ENCODE assay signal across 1 cellular context in the genomic region with DNA sequence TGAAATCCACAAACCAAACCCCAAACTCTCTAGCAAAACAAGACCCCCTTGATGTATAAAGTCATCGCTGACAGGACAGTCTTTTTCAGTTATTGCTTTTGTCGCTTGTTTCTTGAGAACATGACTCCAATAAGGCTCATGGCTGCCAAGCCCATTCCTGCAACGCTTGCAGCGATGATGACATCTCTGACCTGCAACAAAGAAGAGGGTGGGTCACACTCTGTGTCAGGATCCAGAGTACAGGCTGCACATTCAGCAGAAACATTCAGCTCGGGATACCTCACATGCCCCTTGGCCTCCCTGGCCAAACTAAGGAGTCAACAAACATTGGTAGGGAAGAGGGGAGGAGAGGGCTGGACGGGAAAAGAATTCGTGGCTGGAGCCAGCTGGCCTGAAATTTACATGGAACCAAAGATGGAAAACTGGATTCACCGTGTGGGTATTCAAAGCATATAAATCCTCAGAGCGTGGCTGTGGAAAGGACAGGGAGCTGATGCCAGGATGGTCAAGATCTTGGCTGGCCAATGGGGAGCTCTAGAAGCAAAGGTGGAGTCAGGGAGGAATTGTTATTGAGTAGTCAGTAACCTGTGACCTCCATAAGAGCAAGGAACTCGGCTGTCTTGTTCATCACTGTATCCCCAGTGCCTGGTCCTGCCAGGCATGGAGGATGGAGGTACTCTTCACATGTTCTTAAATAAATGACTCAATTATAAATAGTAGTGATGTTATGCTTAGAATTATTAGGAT.
A peak's percentile ranks its signal among the peaks of the same experiment; 100 is the strongest.
TF ChIP-seq lines count a peak whose summit lies in the region.

No MANE protein-coding gene starts in this region.

TF ChIP-seq in HepG2, 621 proteins besides CTCF, POLR2A, EP300 and RAD21 (continued from another document and continues in another):
- TF ChIP-seq, protein P1, sequence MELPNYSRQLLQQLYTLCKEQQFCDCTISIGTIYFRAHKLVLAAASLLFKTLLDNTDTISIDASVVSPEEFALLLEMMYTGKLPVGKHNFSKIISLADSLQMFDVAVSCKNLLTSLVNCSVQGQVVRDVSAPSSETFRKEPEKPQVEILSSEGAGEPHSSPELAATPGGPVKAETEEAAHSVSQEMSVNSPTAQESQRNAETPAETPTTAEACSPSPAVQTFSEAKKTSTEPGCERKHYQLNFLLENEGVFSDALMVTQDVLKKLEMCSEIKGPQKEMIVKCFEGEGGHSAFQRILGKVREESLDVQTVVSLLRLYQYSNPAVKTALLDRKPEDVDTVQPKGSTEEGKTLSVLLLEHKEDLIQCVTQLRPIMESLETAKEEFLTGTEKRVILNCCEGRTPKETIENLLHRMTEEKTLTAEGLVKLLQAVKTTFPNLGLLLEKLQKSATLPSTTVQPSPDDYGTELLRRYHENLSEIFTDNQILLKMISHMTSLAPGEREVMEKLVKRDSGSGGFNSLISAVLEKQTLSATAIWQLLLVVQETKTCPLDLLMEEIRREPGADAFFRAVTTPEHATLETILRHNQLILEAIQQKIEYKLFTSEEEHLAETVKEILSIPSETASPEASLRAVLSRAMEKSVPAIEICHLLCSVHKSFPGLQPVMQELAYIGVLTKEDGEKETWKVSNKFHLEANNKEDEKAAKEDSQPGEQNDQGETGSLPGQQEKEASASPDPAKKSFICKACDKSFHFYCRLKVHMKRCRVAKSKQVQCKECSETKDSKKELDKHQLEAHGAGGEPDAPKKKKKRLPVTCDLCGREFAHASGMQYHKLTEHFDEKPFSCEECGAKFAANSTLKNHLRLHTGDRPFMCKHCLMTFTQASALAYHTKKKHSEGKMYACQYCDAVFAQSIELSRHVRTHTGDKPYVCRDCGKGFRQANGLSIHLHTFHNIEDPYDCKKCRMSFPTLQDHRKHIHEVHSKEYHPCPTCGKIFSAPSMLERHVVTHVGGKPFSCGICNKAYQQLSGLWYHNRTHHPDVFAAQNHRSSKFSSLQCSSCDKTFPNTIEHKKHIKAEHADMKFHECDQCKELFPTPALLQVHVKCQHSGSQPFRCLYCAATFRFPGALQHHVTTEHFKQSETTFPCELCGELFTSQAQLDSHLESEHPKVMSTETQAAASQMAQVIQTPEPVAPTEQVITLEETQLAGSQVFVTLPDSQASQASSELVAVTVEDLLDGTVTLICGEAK (IDR thresholded peaks at IDR 0.05): no peak
- TF ChIP-seq, protein P1 (CRISPR knock-in tag; IDR thresholded peaks at IDR 0.05): no peak
- peak; percentile 58; the same call in 1 of the 2 replicates for TF ChIP-seq FOXJ3 (CRISPR knock-in tag; IDR thresholded peaks at IDR 0.05; ENCODE audit: borderline replicate concordance)
- TF ChIP-seq, protein P2, sequence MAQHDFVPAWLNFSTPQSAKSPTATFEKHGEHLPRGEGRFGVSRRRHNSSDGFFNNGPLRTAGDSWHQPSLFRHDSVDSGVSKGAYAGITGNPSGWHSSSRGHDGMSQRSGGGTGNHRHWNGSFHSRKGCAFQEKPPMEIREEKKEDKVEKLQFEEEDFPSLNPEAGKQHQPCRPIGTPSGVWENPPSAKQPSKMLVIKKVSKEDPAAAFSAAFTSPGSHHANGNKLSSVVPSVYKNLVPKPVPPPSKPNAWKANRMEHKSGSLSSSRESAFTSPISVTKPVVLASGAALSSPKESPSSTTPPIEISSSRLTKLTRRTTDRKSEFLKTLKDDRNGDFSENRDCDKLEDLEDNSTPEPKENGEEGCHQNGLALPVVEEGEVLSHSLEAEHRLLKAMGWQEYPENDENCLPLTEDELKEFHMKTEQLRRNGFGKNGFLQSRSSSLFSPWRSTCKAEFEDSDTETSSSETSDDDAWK (CRISPR knock-in tag; IDR thresholded peaks at IDR 0.05): no peak
- TF ChIP-seq SMC3 (IDR thresholded peaks at IDR 0.05; ENCODE audit: low read length): no peak
- TF ChIP-seq SMARCC2 (IDR thresholded peaks at IDR 0.05): no peak
- TF ChIP-seq GATAD2A (CRISPR knock-in tag; IDR thresholded peaks at IDR 0.05): peak; percentile 60
- TF ChIP-seq HNRNPH1 (optimal IDR thresholded peaks at IDR 0.05; ENCODE audit: low read depth, low read length): no peak
- TF ChIP-seq ZNF549 (CRISPR knock-in tag; IDR thresholded peaks at IDR 0.05): no peak
- TF ChIP-seq BCL6 (CRISPR knock-in tag; IDR thresholded peaks at IDR 0.05): no peak; the same call in none of the 2 replicates
- TF ChIP-seq, protein P3, sequence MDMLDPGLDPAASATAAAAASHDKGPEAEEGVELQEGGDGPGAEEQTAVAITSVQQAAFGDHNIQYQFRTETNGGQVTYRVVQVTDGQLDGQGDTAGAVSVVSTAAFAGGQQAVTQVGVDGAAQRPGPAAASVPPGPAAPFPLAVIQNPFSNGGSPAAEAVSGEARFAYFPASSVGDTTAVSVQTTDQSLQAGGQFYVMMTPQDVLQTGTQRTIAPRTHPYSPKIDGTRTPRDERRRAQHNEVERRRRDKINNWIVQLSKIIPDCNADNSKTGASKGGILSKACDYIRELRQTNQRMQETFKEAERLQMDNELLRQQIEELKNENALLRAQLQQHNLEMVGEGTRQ (IDR thresholded peaks at IDR 0.05; ENCODE audit: low read depth, low read length): no peak
- TF ChIP-seq, protein P3 (CRISPR knock-in tag; IDR thresholded peaks at IDR 0.05; ENCODE audit: borderline replicate concordance): no peak
- no peak for TF ChIP-seq ARNTL (CRISPR knock-in tag; IDR thresholded peaks at IDR 0.05)
- no peak for TF ChIP-seq ZNF253 (CRISPR knock-in tag; IDR thresholded peaks at IDR 0.05; ENCODE audit: borderline replicate concordance)
- peak; percentile 55 for TF ChIP-seq HNF4A (CRISPR knock-in tag; IDR thresholded peaks at IDR 0.05)
- TF ChIP-seq, protein P4, sequence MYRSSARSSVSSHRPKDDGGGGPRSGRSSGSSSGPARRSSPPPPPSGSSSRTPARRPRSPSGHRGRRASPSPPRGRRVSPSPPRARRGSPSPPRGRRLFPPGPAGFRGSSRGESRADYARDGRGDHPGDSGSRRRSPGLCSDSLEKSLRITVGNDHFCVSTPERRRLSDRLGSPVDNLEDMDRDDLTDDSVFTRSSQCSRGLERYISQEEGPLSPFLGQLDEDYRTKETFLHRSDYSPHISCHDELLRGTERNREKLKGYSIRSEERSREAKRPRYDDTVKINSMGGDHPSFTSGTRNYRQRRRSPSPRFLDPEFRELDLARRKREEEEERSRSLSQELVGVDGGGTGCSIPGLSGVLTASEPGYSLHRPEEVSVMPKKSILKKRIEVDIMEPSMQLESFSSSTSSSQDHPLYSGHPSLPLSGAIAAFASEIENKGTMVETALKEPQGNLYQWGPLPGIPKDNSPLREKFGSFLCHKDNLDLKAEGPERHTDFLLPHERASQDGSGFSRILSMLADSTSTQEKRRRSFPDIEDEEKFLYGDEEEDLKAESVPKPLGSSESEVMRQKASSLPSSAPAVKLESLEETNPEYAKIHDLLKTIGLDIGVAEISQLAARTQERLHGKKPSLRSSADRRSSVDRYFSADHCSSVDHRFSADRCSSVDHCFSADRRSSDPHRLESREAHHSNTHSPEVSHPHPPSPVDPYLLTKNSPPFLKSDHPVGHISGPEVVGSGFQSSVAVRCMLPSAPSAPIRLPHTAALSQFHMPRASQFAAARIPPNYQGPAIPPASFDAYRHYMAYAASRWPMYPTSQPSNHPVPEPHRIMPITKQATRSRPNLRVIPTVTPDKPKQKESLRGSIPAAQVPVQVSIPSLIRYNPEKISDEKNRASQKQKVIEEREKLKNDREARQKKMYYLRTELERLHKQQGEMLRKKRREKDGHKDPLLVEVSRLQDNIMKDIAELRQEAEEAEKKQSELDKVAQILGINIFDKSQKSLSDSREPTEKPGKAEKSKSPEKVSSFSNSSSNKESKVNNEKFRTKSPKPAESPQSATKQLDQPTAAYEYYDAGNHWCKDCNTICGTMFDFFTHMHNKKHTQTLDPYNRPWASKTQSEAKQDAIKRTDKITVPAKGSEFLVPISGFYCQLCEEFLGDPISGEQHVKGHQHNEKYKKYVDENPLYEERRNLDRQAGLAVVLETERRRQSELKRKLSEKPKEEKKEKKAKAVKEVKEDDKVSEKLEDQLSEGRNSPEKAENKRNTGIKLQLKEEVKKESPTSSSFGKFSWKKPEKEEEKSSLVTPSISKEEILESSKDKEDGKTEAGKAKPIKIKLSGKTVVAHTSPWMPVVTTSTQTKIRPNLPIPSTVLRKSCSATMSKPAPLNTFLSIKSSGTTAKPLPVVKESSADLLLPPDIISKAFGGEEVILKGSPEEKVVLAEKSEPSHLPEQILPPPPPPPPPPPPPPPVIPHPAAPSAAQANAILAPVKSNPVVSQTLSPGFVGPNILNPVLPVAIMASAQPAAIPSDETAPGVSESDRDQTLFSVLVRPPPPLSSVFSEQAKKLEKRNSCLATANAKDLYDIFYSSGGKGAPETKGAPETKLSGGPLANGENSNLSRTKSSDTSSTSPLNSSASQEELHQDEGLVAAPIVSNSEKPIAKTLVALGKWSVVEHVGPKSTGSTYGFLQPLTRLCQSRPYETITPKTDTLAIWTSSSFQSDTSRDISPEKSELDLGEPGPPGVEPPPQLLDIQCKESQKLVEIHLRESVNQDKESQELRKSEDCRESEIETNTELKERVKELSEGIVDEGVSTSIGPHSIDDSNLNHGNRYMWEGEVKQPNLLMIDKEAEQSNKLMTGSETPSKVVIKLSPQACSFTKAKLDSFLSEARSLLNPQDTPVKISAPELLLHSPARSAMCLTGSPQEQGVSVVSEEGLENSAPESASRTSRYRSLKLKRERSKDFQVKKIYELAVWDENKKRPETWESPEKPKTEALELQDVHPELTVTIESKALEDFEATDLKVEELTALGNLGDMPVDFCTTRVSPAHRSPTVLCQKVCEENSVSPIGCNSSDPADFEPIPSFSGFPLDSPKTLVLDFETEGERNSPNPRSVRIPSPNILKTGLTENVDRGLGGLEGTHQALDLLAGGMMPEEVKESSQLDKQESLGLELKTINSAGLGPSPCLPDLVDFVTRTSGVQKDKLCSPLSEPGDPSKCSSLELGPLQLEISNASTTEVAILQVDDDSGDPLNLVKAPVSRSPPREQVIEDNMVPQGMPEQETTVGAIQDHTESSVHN (CRISPR knock-in tag; IDR thresholded peaks at IDR 0.05): no peak
- TF ChIP-seq SUZ12 (IDR thresholded peaks at IDR 0.05; ENCODE audit: low read depth, low read length): no peak
- TF ChIP-seq ZNF383 (CRISPR knock-in tag; IDR thresholded peaks at IDR 0.05; ENCODE audit: borderline replicate concordance): no peak
- TF ChIP-seq CCAR2 (optimal IDR thresholded peaks at IDR 0.05; ENCODE audit: low read depth, low read length): no peak
- TF ChIP-seq, protein P5, sequence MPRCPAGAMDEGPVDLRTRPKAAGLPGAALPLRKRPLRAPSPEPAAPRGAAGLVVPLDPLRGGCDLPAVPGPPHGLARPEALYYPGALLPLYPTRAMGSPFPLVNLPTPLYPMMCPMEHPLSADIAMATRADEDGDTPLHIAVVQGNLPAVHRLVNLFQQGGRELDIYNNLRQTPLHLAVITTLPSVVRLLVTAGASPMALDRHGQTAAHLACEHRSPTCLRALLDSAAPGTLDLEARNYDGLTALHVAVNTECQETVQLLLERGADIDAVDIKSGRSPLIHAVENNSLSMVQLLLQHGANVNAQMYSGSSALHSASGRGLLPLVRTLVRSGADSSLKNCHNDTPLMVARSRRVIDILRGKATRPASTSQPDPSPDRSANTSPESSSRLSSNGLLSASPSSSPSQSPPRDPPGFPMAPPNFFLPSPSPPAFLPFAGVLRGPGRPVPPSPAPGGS (CRISPR knock-in tag; IDR thresholded peaks at IDR 0.05): no peak
- TF ChIP-seq ZNF737 (CRISPR knock-in tag; IDR thresholded peaks at IDR 0.05; ENCODE audit: borderline replicate concordance): no peak
- TF ChIP-seq CBX2 (IDR thresholded peaks at IDR 0.05; ENCODE audit: low read depth, low read length): no peak
- no peak for TF ChIP-seq CBX2 (CRISPR knock-in tag; IDR thresholded peaks at IDR 0.05; ENCODE audit: low read depth)
- TF ChIP-seq, protein P6, sequence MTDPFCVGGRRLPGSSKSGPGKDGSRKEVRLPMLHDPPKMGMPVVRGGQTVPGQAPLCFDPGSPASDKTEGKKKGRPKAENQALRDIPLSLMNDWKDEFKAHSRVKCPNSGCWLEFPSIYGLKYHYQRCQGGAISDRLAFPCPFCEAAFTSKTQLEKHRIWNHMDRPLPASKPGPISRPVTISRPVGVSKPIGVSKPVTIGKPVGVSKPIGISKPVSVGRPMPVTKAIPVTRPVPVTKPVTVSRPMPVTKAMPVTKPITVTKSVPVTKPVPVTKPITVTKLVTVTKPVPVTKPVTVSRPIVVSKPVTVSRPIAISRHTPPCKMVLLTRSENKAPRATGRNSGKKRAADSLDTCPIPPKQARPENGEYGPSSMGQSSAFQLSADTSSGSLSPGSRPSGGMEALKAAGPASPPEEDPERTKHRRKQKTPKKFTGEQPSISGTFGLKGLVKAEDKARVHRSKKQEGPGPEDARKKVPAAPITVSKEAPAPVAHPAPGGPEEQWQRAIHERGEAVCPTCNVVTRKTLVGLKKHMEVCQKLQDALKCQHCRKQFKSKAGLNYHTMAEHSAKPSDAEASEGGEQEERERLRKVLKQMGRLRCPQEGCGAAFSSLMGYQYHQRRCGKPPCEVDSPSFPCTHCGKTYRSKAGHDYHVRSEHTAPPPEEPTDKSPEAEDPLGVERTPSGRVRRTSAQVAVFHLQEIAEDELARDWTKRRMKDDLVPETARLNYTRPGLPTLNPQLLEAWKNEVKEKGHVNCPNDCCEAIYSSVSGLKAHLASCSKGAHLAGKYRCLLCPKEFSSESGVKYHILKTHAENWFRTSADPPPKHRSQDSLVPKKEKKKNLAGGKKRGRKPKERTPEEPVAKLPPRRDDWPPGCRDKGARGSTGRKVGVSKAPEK (CRISPR knock-in tag; IDR thresholded peaks at IDR 0.05; ENCODE audit: borderline replicate concordance): no peak
- TF ChIP-seq ELF3 (CRISPR knock-in tag; IDR thresholded peaks at IDR 0.05): no peak; the same call in 1 of the 2 replicates
- TF ChIP-seq ZNF224 (CRISPR knock-in tag; IDR thresholded peaks at IDR 0.05): no peak
